In genomic region chr17:50758989-50759544, GRCh38 we compare ENCODE assay signal across 29 cellular contexts. TPM values are rescaled to one million over a fixed set of nuclear protein-coding genes. Genes with fewer than 3 reads are reported as not detected.
A peak's percentile ranks its signal among the peaks of the same experiment; 100 is the strongest.
DNase-seq lines count a peak whose midpoint lies in the region; ATAC-seq and TF ChIP-seq lines count a peak whose summit lies in the region.
"Had no signal": no experiment of that assay in that cellular context is flagged by ENCODE, and none has a peak within 500 bp of the region (broad histone marks: within the 10 kb centered on the region; RNA-seq: fewer than 3 reads in every experiment).

No MANE protein-coding gene starts in this region.

- no peaks in the 10 kb centered on the region for H3K79me2 ChIP-seq in KMS-11 (ENCODE audit: insufficient read depth, low read depth)

- no peak overlapping the region for H2AFZ ChIP-seq in KMS-11 (ENCODE audit: low read depth)

- intact Hi-C loops in cardiac septum (cut with DNase I) (no loop called here), psoas muscle (cut with DNase I) (loop anchor here (10.0 kb wide), 2 partner anchors 216 to 226 kb away; no protein-coding TSS in a partner anchor)

- H3K36me3 ChIP-seq in cardiac muscle cell: peaks cover 3% of the 10 kb centered on the region
- no peaks in the 10 kb centered on the region for H3K36me3 ChIP-seq in KMS-11 (ENCODE audit: insufficient read depth)
- peaks cover 0 to 24% of the 10 kb centered on the region in 2 donors for H3K36me3 ChIP-seq in psoas muscle (ENCODE audit: insufficient read depth in 1 of 2, low read depth in 1 of 2)

- H3K9ac ChIP-seq in KMS-11: no peak overlapping the region

- H3K27ac ChIP-seq in cardiac muscle cell (peak overlapping the region; percentile 67), KMS-11 (peak overlapping the region; percentile 22; the same call in 1 of the 2 replicates), psoas muscle (no peak overlapping the region)
- H3K27ac ChIP-seq: gastroesophageal sphincter, WERI-Rb-1 had no signal

- H3K27me3 ChIP-seq in cardiac muscle cell (no peaks in the 10 kb centered on the region), KMS-11 (ENCODE audit: insufficient read depth, low read depth) (no peaks in the 10 kb centered on the region), psoas muscle (ENCODE audit: insufficient read depth in 3 of 3, low read length in 2 of 3) (no peaks in the 10 kb centered on the region)
- H3K27me3 ChIP-seq: gastroesophageal sphincter had no signal

- H3K9me3 ChIP-seq in cardiac muscle cell (ENCODE audit: low read depth) (no peaks in the 10 kb centered on the region), psoas muscle (no peaks in the 10 kb centered on the region)
- H3K9me3 ChIP-seq: gastroesophageal sphincter had no signal

- TF ChIP-seq CTCF in cardiac muscle cell (IDR thresholded peaks at IDR 0.05; ENCODE audit: low read depth, low read length): no peak
- TF ChIP-seq CTCF in KMS-11 (conservative IDR thresholded peaks at IDR 0.05; ENCODE audit: low read depth, low read length): no peak
- TF ChIP-seq CTCF in psoas muscle (IDR thresholded peaks at IDR 0.05): no peak

- WGBS in psoas muscle, 3 donors: 48 to 63% (median 55%) methylated on average over 9 of the region's 9 CpGs

- ATAC-seq in esophagus mucosa (peak; percentile 75), psoas muscle (peak in 3 of 4 donors; percentile 10 to 12 (median 10))
- ATAC-seq: activated CD8-positive, alpha-beta memory T cell treated with anti-CD3 and anti-CD28 coated beads, Interleukin-2, amount 10 ng/mL, durations not matched to agents 7 days and 5 days; gastroesophageal sphincter; GM12878 had no signal

- H3K4me1 ChIP-seq in cardiac muscle cell (ENCODE audit: low read depth): peaks cover 15% of the 10 kb centered on the region
- peaks cover 38% of the 10 kb centered on the region for H3K4me1 ChIP-seq in KMS-11 (ENCODE audit: low read depth, poor library complexity, severe bottlenecking)
- no peaks in the 10 kb centered on the region for H3K4me1 ChIP-seq in psoas muscle

- no peaks in the 10 kb centered on the region for H4K20me1 ChIP-seq in KMS-11 (ENCODE audit: insufficient read depth)

- DNase-seq in cardiac muscle cell (ENCODE audit: low read depth in 1 of 2, low spot score in 1 of 2) (peak; percentile 8 to 82), cardiac septum (ENCODE audit: low spot score) (no peak), psoas muscle (no peak), OCI-M1 (lab: John Stamatoyannopoulos, UW) (no peak), KG1 (lab: John Stamatoyannopoulos, UW) (no peak)
- DNase-seq in stimulated activated CD4-positive, alpha-beta T cell treated with anti-CD3 and anti-CD28 coated beads, Interleukin-1b, Interleukin-23, amount 100 ng/mL, for 48 hours: no peak
- DNase-seq: activated CD4-positive, alpha-beta T cell treated with anti-CD3 and anti-CD28 coated beads, Interleukin-2, amount 10 ng/mL, durations not matched to agents 24 days and 14 days; activated CD8-positive, alpha-beta memory T cell treated with anti-CD3 and anti-CD28 coated beads, Interleukin-2, amount 10 ng/mL, durations not matched to agents 7 days and 5 days; activated naive CD4-positive, alpha-beta T cell; activated T-cell treated with anti-CD3 and anti-CD28 coated beads, Interleukin-2, amount 50 U/mL, for 48 hours; C1 segment of cervical spinal cord; caudate nucleus; cortex of kidney; EL; hippocampal formation; naive B cell; NCI-H1436; NCI-H2081 treated with DMSO at 0.1 percent for 48 hours; NCI-H446; NCI-H82; occipital lobe; retina; WERI-Rb-1 had no signal

- H3K4me3 ChIP-seq in cardiac muscle cell: no peak overlapping the region
- H3K4me3 ChIP-seq in KMS-11 (IDR thresholded peaks at IDR 0.05; ENCODE audit: insufficient read depth, low read depth, low read length): no peak overlapping the region
- no peak overlapping the region for H3K4me3 ChIP-seq in psoas muscle
- H3K4me3 ChIP-seq: gastroesophageal sphincter, GM12878 had no signal

- peak overlapping the region; percentile 67; the same call in 1 of the 2 replicates for H3K4me2 ChIP-seq in KMS-11

RNA-seq across cellular contexts. Expression of gene ANKRD40CL, which starts 8.3 kb away (rescaled TPM):
- total RNA-seq in cardiac muscle cell (not detected in 2 replicates), cardiac septum (not detected), esophagus mucosa (not detected), psoas muscle (not detected)
- polyA plus RNA-seq in cardiac muscle cell (not detected in 2 replicates), psoas muscle (not detected)
- total RNA-seq: activated CD4-positive, alpha-beta T cell treated with anti-CD3 and anti-CD28 coated beads, Interleukin-2, amount 10 ng/mL, durations not matched to agents 24 days and 14 days; activated CD8-positive, alpha-beta memory T cell treated with anti-CD3 and anti-CD28 coated beads, Interleukin-2, amount 10 ng/mL, durations not matched to agents 7 days and 5 days; gastroesophageal sphincter; GM12878; HT1080; occipital lobe; ureter had no signal
- polyA plus RNA-seq: GM12878 had no signal

RNA-seq across cellular contexts. Expression of gene LUC7L3, which starts 39.7 kb away (rescaled TPM):
- total RNA-seq in cardiac muscle cell: 72.5 and 289 TPM in 2 replicates
- 398 and 494 TPM in 2 replicates for polyA plus RNA-seq in cardiac muscle cell
- total RNA-seq in cardiac septum: 78.5 TPM
- 43.6 TPM for total RNA-seq in esophagus mucosa
- total RNA-seq in psoas muscle: 10 to 100 TPM; 25.4 to 55.9 (median 49.9) TPM
- 100 to 1,000 TPM in 1 of 3 donors, 10 to 100 TPM in 2; 33.4 to 108 (median 49.2) TPM for polyA plus RNA-seq in psoas muscle

RNA-seq across cellular contexts. Expression of gene ANKRD40, which starts 51.4 kb away (rescaled TPM):
- 22.8 and 23.6 TPM in 2 replicates for total RNA-seq in cardiac muscle cell
- 12.3 and 14.6 TPM in 2 replicates for polyA plus RNA-seq in cardiac muscle cell
- total RNA-seq in cardiac septum: 47.6 TPM
- 15.9 TPM for total RNA-seq in esophagus mucosa
- 100 to 1,000 TPM in 3 of 4 donors, 10 to 100 TPM in 1; 91.8 to 132 (median 112) TPM for total RNA-seq in psoas muscle
- 100 to 1,000 TPM in 1 of 3 donors, 10 to 100 TPM in 2; 42.6 to 155 (median 46.6) TPM for polyA plus RNA-seq in psoas muscle

Comparison
In these comparisons a context has a peak if more than half of its experiments do, and no peak if none do; other contexts are left out.
1. DNase-seq: peak in cardiac muscle cell (2 of 2); none in cardiac septum (single experiment), psoas muscle (0 of 2), OCI-M1 (single experiment), KG1 (single experiment) and stimulated activated CD4-positive, alpha-beta T cell treated with anti-CD3 and anti-CD28 coated beads, Interleukin-1b, Interleukin-23, amount 100 ng/mL, for 48 hours (single experiment).